In the genomic region with DNA sequence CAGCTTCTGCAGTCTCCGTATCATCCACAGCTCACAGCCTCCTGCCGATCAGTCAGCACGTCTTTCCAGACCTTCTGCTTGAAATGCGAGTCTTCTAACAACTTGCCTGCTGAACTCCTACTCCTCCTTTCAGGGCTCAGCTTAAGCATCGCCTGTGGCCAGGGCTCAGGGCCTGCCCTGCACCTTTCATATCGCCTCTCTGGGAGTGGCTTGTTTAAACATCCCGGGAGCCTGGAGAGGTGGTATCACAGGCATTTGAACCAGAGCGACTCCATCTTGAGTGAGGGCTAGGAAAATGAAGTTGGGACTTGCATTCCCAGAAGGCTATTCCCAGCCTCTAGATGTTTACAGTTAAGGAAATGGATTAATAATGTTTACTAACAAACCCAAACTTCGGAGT, we compare ENCODE assay signal across 1 cellular context.
TF ChIP-seq lines count a peak whose summit lies in the region.

No MANE protein-coding gene starts in this region.

TF ChIP-seq in K562, 482 proteins besides CTCF, POLR2A, EP300 and RAD21 (continued from another document and continues in another):
- no peak for TF ChIP-seq EZH2 (IDR thresholded peaks at IDR 0.05; ENCODE audit: borderline replicate concordance, low read depth, low read length)
- peak; percentile 83; the same call in 1 of the 2 replicates for TF ChIP-seq ZNF76 (CRISPR knock-in tag; IDR thresholded peaks at IDR 0.05; ENCODE audit: borderline replicate concordance)
- no peak for TF ChIP-seq HMGXB4 (CRISPR knock-in tag; IDR thresholded peaks at IDR 0.05)
- TF ChIP-seq TEAD1 (CRISPR knock-in tag; IDR thresholded peaks at IDR 0.05) = peak in 1 of 2 experiments; percentile 90; a peak in 2 of 4 replicates
- TF ChIP-seq ZNF766 (CRISPR knock-in tag; conservative IDR thresholded peaks at IDR 0.05) = 0 out of 2 replicates have a peak, but pooled peaks have one; percentile 69
- TF ChIP-seq CCAR2 (IDR thresholded peaks at IDR 0.05; ENCODE audit: low read depth, low read length) = no peak
- TF ChIP-seq, protein P1, sequence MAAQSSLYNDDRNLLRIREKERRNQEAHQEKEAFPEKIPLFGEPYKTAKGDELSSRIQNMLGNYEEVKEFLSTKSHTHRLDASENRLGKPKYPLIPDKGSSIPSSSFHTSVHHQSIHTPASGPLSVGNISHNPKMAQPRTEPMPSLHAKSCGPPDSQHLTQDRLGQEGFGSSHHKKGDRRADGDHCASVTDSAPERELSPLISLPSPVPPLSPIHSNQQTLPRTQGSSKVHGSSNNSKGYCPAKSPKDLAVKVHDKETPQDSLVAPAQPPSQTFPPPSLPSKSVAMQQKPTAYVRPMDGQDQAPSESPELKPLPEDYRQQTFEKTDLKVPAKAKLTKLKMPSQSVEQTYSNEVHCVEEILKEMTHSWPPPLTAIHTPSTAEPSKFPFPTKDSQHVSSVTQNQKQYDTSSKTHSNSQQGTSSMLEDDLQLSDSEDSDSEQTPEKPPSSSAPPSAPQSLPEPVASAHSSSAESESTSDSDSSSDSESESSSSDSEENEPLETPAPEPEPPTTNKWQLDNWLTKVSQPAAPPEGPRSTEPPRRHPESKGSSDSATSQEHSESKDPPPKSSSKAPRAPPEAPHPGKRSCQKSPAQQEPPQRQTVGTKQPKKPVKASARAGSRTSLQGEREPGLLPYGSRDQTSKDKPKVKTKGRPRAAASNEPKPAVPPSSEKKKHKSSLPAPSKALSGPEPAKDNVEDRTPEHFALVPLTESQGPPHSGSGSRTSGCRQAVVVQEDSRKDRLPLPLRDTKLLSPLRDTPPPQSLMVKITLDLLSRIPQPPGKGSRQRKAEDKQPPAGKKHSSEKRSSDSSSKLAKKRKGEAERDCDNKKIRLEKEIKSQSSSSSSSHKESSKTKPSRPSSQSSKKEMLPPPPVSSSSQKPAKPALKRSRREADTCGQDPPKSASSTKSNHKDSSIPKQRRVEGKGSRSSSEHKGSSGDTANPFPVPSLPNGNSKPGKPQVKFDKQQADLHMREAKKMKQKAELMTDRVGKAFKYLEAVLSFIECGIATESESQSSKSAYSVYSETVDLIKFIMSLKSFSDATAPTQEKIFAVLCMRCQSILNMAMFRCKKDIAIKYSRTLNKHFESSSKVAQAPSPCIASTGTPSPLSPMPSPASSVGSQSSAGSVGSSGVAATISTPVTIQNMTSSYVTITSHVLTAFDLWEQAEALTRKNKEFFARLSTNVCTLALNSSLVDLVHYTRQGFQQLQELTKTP (IDR thresholded peaks at IDR 0.05; ENCODE audit: low read depth in 1 of 2, partially characterized antibody in 2 of 2) = no peak
- TF ChIP-seq POLR2AphosphoS2 (IDR thresholded peaks at IDR 0.05; ENCODE audit: low read length) = no peak
- TF ChIP-seq EWSR1 (IDR thresholded peaks at IDR 0.05; ENCODE audit: borderline replicate concordance, low read depth, partially characterized antibody) = no peak
- TF ChIP-seq, protein P2, sequence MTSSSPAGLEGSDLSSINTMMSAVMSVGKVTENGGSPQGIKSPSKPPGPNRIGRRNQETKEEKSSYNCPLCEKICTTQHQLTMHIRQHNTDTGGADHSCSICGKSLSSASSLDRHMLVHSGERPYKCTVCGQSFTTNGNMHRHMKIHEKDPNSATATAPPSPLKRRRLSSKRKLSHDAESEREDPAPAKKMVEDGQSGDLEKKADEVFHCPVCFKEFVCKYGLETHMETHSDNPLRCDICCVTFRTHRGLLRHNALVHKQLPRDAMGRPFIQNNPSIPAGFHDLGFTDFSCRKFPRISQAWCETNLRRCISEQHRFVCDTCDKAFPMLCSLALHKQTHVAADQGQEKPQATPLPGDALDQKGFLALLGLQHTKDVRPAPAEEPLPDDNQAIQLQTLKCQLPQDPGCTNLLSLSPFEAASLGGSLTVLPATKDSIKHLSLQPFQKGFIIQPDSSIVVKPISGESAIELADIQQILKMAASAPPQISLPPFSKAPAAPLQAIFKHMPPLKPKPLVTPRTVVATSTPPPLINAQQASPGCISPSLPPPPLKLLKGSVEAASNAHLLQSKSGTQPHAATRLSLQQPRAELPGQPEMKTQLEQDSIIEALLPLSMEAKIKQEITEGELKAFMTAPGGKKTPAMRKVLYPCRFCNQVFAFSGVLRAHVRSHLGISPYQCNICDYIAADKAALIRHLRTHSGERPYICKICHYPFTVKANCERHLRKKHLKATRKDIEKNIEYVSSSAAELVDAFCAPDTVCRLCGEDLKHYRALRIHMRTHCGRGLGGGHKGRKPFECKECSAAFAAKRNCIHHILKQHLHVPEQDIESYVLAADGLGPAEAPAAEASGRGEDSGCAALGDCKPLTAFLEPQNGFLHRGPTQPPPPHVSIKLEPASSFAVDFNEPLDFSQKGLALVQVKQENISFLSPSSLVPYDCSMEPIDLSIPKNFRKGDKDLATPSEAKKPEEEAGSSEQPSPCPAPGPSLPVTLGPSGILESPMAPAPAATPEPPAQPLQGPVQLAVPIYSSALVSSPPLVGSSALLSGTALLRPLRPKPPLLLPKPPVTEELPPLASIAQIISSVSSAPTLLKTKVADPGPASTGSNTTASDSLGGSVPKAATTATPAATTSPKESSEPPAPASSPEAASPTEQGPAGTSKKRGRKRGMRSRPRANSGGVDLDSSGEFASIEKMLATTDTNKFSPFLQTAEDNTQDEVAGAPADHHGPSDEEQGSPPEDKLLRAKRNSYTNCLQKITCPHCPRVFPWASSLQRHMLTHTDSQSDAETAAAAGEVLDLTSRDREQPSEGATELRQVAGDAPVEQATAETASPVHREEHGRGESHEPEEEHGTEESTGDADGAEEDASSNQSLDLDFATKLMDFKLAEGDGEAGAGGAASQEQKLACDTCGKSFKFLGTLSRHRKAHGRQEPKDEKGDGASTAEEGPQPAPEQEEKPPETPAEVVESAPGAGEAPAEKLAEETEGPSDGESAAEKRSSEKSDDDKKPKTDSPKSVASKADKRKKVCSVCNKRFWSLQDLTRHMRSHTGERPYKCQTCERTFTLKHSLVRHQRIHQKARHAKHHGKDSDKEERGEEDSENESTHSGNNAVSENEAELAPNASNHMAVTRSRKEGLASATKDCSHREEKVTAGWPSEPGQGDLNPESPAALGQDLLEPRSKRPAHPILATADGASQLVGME (CRISPR knock-in tag; IDR thresholded peaks at IDR 0.05) = peak; percentile 89; the same call in 1 of the 2 replicates
- no peak for TF ChIP-seq RBM25 (IDR thresholded peaks at IDR 0.05; ENCODE audit: low read depth, low read length, severe bottlenecking)
- TF ChIP-seq NFATC3 (IDR thresholded peaks at IDR 0.05) = no peak
- TF ChIP-seq, protein P3, sequence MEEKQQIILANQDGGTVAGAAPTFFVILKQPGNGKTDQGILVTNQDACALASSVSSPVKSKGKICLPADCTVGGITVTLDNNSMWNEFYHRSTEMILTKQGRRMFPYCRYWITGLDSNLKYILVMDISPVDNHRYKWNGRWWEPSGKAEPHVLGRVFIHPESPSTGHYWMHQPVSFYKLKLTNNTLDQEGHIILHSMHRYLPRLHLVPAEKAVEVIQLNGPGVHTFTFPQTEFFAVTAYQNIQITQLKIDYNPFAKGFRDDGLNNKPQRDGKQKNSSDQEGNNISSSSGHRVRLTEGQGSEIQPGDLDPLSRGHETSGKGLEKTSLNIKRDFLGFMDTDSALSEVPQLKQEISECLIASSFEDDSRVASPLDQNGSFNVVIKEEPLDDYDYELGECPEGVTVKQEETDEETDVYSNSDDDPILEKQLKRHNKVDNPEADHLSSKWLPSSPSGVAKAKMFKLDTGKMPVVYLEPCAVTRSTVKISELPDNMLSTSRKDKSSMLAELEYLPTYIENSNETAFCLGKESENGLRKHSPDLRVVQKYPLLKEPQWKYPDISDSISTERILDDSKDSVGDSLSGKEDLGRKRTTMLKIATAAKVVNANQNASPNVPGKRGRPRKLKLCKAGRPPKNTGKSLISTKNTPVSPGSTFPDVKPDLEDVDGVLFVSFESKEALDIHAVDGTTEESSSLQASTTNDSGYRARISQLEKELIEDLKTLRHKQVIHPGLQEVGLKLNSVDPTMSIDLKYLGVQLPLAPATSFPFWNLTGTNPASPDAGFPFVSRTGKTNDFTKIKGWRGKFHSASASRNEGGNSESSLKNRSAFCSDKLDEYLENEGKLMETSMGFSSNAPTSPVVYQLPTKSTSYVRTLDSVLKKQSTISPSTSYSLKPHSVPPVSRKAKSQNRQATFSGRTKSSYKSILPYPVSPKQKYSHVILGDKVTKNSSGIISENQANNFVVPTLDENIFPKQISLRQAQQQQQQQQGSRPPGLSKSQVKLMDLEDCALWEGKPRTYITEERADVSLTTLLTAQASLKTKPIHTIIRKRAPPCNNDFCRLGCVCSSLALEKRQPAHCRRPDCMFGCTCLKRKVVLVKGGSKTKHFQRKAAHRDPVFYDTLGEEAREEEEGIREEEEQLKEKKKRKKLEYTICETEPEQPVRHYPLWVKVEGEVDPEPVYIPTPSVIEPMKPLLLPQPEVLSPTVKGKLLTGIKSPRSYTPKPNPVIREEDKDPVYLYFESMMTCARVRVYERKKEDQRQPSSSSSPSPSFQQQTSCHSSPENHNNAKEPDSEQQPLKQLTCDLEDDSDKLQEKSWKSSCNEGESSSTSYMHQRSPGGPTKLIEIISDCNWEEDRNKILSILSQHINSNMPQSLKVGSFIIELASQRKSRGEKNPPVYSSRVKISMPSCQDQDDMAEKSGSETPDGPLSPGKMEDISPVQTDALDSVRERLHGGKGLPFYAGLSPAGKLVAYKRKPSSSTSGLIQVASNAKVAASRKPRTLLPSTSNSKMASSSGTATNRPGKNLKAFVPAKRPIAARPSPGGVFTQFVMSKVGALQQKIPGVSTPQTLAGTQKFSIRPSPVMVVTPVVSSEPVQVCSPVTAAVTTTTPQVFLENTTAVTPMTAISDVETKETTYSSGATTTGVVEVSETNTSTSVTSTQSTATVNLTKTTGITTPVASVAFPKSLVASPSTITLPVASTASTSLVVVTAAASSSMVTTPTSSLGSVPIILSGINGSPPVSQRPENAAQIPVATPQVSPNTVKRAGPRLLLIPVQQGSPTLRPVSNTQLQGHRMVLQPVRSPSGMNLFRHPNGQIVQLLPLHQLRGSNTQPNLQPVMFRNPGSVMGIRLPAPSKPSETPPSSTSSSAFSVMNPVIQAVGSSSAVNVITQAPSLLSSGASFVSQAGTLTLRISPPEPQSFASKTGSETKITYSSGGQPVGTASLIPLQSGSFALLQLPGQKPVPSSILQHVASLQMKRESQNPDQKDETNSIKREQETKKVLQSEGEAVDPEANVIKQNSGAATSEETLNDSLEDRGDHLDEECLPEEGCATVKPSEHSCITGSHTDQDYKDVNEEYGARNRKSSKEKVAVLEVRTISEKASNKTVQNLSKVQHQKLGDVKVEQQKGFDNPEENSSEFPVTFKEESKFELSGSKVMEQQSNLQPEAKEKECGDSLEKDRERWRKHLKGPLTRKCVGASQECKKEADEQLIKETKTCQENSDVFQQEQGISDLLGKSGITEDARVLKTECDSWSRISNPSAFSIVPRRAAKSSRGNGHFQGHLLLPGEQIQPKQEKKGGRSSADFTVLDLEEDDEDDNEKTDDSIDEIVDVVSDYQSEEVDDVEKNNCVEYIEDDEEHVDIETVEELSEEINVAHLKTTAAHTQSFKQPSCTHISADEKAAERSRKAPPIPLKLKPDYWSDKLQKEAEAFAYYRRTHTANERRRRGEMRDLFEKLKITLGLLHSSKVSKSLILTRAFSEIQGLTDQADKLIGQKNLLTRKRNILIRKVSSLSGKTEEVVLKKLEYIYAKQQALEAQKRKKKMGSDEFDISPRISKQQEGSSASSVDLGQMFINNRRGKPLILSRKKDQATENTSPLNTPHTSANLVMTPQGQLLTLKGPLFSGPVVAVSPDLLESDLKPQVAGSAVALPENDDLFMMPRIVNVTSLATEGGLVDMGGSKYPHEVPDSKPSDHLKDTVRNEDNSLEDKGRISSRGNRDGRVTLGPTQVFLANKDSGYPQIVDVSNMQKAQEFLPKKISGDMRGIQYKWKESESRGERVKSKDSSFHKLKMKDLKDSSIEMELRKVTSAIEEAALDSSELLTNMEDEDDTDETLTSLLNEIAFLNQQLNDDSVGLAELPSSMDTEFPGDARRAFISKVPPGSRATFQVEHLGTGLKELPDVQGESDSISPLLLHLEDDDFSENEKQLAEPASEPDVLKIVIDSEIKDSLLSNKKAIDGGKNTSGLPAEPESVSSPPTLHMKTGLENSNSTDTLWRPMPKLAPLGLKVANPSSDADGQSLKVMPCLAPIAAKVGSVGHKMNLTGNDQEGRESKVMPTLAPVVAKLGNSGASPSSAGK (IDR thresholded peaks at IDR 0.05) = no peak
- TF ChIP-seq TAF7 (tag; IDR thresholded peaks at IDR 0.05) = 0 out of 2 replicates have a peak, but pooled peaks have one; percentile 43
- peak; percentile 77 for TF ChIP-seq DIDO1 (tag; IDR thresholded peaks at IDR 0.05; ENCODE audit: low read depth)
- no peak for TF ChIP-seq TCF3 (CRISPR knock-in tag; IDR thresholded peaks at IDR 0.05)
- peak; percentile 71; the same call in 1 of the 2 replicates for TF ChIP-seq TCFL5 (CRISPR knock-in tag; conservative IDR thresholded peaks at IDR 0.05)
- no peak for TF ChIP-seq ZNF280A (IDR thresholded peaks at IDR 0.05; ENCODE audit: low read depth, partially characterized antibody)
- TF ChIP-seq TBP (optimal IDR thresholded peaks at IDR 0.05; ENCODE audit: low read depth, low read length) = no peak
- TF ChIP-seq, protein P4, sequence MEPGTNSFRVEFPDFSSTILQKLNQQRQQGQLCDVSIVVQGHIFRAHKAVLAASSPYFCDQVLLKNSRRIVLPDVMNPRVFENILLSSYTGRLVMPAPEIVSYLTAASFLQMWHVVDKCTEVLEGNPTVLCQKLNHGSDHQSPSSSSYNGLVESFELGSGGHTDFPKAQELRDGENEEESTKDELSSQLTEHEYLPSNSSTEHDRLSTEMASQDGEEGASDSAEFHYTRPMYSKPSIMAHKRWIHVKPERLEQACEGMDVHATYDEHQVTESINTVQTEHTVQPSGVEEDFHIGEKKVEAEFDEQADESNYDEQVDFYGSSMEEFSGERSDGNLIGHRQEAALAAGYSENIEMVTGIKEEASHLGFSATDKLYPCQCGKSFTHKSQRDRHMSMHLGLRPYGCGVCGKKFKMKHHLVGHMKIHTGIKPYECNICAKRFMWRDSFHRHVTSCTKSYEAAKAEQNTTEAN (CRISPR knock-in tag; IDR thresholded peaks at IDR 0.05) = no peak
- TF ChIP-seq, protein P5, sequence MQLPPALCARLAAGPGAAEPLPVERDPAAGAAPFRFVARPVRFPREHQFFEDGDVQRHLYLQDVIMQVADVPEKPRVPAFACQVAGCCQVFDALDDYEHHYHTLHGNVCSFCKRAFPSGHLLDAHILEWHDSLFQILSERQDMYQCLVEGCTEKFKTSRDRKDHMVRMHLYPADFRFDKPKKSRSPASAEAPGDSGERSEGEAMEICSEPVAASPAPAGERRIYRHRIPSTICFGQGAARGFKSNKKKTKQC (CRISPR knock-in tag; IDR thresholded peaks at IDR 0.05) = no peak
